In the genomic region with DNA sequence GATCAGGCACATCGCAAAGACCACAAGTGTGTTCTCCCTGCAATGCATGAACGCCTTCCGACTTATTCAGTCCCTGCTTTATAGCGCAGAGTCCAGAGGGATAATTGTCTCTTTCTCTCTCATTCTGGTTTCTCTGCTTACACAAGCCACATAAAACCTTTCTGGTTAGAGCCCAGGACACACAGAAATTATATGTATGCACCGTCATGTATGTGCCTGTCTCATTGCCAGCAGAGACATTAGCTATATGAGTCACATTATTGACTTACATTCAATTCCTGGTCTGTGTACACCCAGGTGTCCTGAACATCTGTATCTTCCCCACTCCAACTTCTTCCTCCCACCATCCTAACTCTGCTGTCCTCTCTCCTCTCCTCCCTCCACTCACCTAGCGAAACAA, we compare ENCODE assay signal across 17 cellular contexts. TPM values are rescaled to one million over a fixed set of nuclear protein-coding genes. Genes with fewer than 3 reads are reported as not detected.
"Had no signal": no experiment of that assay in that cellular context is flagged by ENCODE, and none has a peak within 500 bp of the region (broad histone marks: within the 10 kb centered on the region; RNA-seq: fewer than 3 reads in every experiment).

No MANE protein-coding gene starts in this region.

- H3K4me3 ChIP-seq: gastrocnemius medialis, heart left ventricle, lung, sigmoid colon, stomach, thoracic aorta, upper lobe of right lung had no signal

- H3K27me3 ChIP-seq: gastrocnemius medialis, sigmoid colon had no signal

- DNase-seq: activated CD4-positive, CD25-positive, alpha-beta regulatory T cell treated with anti-CD3 and anti-CD28 coated beads, Interleukin-2, amount 50 U/mL, for 72 hours; activated naive CD8-positive, alpha-beta T cell treated with anti-CD3 and anti-CD28 coated beads for 36 hours; amygdala; effector CD8-positive, alpha-beta T cell; gastrocnemius medialis; heart left ventricle; stimulated activated CD4-positive, alpha-beta T cell treated with anti-CD3 and anti-CD28 coated beads, Interleukin-1b, Interleukin-23, amount 100 ng/mL, for 48 hours; stomach had no signal

- ATAC-seq: gastrocnemius medialis, heart left ventricle, upper lobe of right lung had no signal

- H3K27ac ChIP-seq: gastrocnemius medialis, heart left ventricle, sigmoid colon, stomach, thoracic aorta, upper lobe of right lung had no signal

- H3K36me3 ChIP-seq: gastrocnemius medialis, heart left ventricle, sigmoid colon, stomach, thoracic aorta, upper lobe of right lung had no signal

- H3K9me3 ChIP-seq: gastrocnemius medialis, heart left ventricle, sigmoid colon, stomach, thoracic aorta, upper lobe of right lung had no signal

- H3K4me1 ChIP-seq: gastrocnemius medialis, heart left ventricle, sigmoid colon, stomach, upper lobe of right lung had no signal

RNA-seq across cellular contexts. Expression of a gene that starts 44.0 kb away (rescaled TPM):
- total RNA-seq: activated CD8-positive, alpha-beta memory T cell treated with anti-CD3 and anti-CD28 coated beads for 36 hours; activated naive CD8-positive, alpha-beta T cell treated with anti-CD3 and anti-CD28 coated beads for 36 hours; gastrocnemius medialis; heart left ventricle; mesothelial cell of epicardium; neural crest cell; osteoblast; pulmonary artery endothelial cell; stomach; thoracic aorta; upper lobe of right lung had no signal
